13 cellular contexts compared by ENCODE assay signal in genomic region chr5:141841376-141841775, GRCh38. TPM values are rescaled to one million over a fixed set of nuclear protein-coding genes. Genes with fewer than 3 reads are reported as not detected.
DNase-seq lines count a peak whose midpoint lies in the region; ATAC-seq and TF ChIP-seq lines count a peak whose summit lies in the region.
"Had no signal": no experiment of that assay in that cellular context is flagged by ENCODE, and none has a peak within 500 bp of the region (broad histone marks: within the 10 kb centered on the region; RNA-seq: fewer than 3 reads in every experiment).

No MANE protein-coding gene starts in this region.

- ATAC-seq in stimulated activated naive B cell treated with anti-CD40 and anti-IgM and Interleukin-4, amounts not matched to agents 10 μg/mL and 1 μg/mL and 100 μg/mL, for 72 hours (replicated peaks), result no peak
- ATAC-seq: natural killer cell treated with Interleukin-12 subunit alpha and Interleukin-12 subunit beta and Interleukin-15 and Interleukin-18, amount 100 ng/mL, for 72 hours had no signal

- H3K27ac Mint-ChIP-seq in stimulated activated naive B cell treated with anti-CD40 and anti-IgM and Interleukin-4, amounts not matched to agents 10 μg/mL and 1 μg/mL and 100 μg/mL, for 72 hours, result no peak overlapping the region
- H3K27ac Mint-ChIP-seq: immature natural killer cell; natural killer cell treated with Interleukin-12 subunit alpha and Interleukin-12 subunit beta and Interleukin-15 and Interleukin-18, amount 100 ng/mL, for 72 hours had no signal

- peaks cover 18 to 27% of the 10 kb centered on the region in 2 donors for H3K4me1 Mint-ChIP-seq in stimulated activated naive B cell treated with anti-CD40 and anti-IgM and Interleukin-4, amounts not matched to agents 10 μg/mL and 1 μg/mL and 100 μg/mL, for 72 hours

- TF ChIP-seq CTCF in C4-2B (conservative IDR thresholded peaks at IDR 0.05) (no peak), parathyroid adenoma (IDR thresholded peaks at IDR 0.05) (no peak)

- H3K9ac ChIP-seq in parathyroid adenoma, result no peak overlapping the region

- intact Hi-C loops in posterior vena cava (cut with DNase I), result no loop called here

- H3K4me3 ChIP-seq in esophagus (ENCODE audit: low read depth in 1 of 2, low read length in 2 of 2), result no peak overlapping the region
- H3K4me3 ChIP-seq in parathyroid adenoma (ENCODE audit: low read depth, low read length), result no peak overlapping the region
- H3K4me3 ChIP-seq: MG63 had no signal

- H3K27me3 Mint-ChIP-seq in stimulated activated naive B cell treated with anti-CD40 and anti-IgM and Interleukin-4, amounts not matched to agents 10 μg/mL and 1 μg/mL and 100 μg/mL, for 72 hours, result peaks cover 28 to 49% of the 10 kb centered on the region in 2 donors

- no peaks in the 10 kb centered on the region for H3K9me3 Mint-ChIP-seq in stimulated activated naive B cell treated with anti-CD40 and anti-IgM and Interleukin-4, amounts not matched to agents 10 μg/mL and 1 μg/mL and 100 μg/mL, for 72 hours
- H3K9me3 Mint-ChIP-seq: immature natural killer cell; natural killer cell treated with Interleukin-12 subunit alpha and Interleukin-12 subunit beta and Interleukin-15 and Interleukin-18, amount 100 ng/mL, for 72 hours had no signal

- H3K27ac ChIP-seq in C4-2B, result peak overlapping the region; percentile 68
- H3K27ac ChIP-seq in esophagus (ENCODE audit: low read depth in 2 of 2, low read length in 1 of 2), result peak overlapping the region; percentile 14 to 15
- peak overlapping the region; percentile 74 for H3K27ac ChIP-seq in parathyroid adenoma

- no peak overlapping the region for H3K4me3 Mint-ChIP-seq in stimulated activated naive B cell treated with anti-CD40 and anti-IgM and Interleukin-4, amounts not matched to agents 10 μg/mL and 1 μg/mL and 100 μg/mL, for 72 hours
- H3K4me3 Mint-ChIP-seq: immature natural killer cell; natural killer cell treated with Interleukin-12 subunit alpha and Interleukin-12 subunit beta and Interleukin-15 and Interleukin-18, amount 100 ng/mL, for 72 hours had no signal

- no peaks in the 10 kb centered on the region for H3K36me3 Mint-ChIP-seq in stimulated activated naive B cell treated with anti-CD40 and anti-IgM and Interleukin-4, amounts not matched to agents 10 μg/mL and 1 μg/mL and 100 μg/mL, for 72 hours
- H3K36me3 Mint-ChIP-seq: natural killer cell treated with Interleukin-12 subunit alpha and Interleukin-12 subunit beta and Interleukin-15 and Interleukin-18, amount 100 ng/mL, for 72 hours had no signal

- peak overlapping the region; percentile 33 for H3K4me2 ChIP-seq in parathyroid adenoma (ENCODE audit: low read length)

- peaks cover 9 to 27% of the 10 kb centered on the region in 2 donors for H3K4me1 ChIP-seq in esophagus (ENCODE audit: control insufficient read depth in 2 of 2, insufficient read depth in 2 of 2, low read length in 1 of 2)
- H3K4me1 ChIP-seq in parathyroid adenoma, result peaks cover 39% of the 10 kb centered on the region

- H3K9me3 ChIP-seq in esophagus (ENCODE audit: control insufficient read depth in 2 of 2, insufficient read depth in 1 of 2, low read depth in 1 of 2, low read length in 1 of 2), result no peaks in the 10 kb centered on the region
- H3K9me3 ChIP-seq in parathyroid adenoma (ENCODE audit: control insufficient read depth, low read length), result no peaks in the 10 kb centered on the region
- H3K9me3 ChIP-seq: MG63 had no signal

- H3K36me3 ChIP-seq in esophagus (ENCODE audit: control insufficient read depth in 2 of 2, insufficient read depth in 2 of 2, low read length in 1 of 2) (no peaks in the 10 kb centered on the region), parathyroid adenoma (ENCODE audit: control insufficient read depth, insufficient read depth, low read length) (no peaks in the 10 kb centered on the region)
- H3K36me3 ChIP-seq: MG63 had no signal

- DNase-seq in NCI-H2029 treated with DMSO at 0.1 percent for 48 hours (lab: John Stamatoyannopoulos, UW) (peak; percentile 76), hippocampal formation (lab: John Stamatoyannopoulos, UW) (no peak), posterior vena cava (ENCODE audit: low spot score) (no peak)
- DNase-seq in activated CD8-positive, alpha-beta memory T cell treated with anti-CD3 and anti-CD28 coated beads for 24 hours, result no peak
- DNase-seq in stimulated activated naive B cell treated with anti-CD40 and anti-IgM and Interleukin-4, amounts not matched to agents 10 μg/mL and 1 μg/mL and 100 μg/mL, for 72 hours, result no peak
- DNase-seq: activated CD4-positive, alpha-beta T cell treated with anti-CD3 and anti-CD28 coated beads for 4 hours; immature natural killer cell; MG63; SW 1271 had no signal

- H2AFZ ChIP-seq in parathyroid adenoma, result peak overlapping the region; percentile 68

- no peaks in the 10 kb centered on the region for H3K27me3 ChIP-seq in esophagus (ENCODE audit: control insufficient read depth in 1 of 2, insufficient read depth in 2 of 2, low read length in 2 of 2)
- H3K27me3 ChIP-seq in parathyroid adenoma (ENCODE audit: control insufficient read depth, insufficient read depth, low read length), result no peaks in the 10 kb centered on the region
- H3K27me3 ChIP-seq: MG63 had no signal

- no peaks in the 10 kb centered on the region for H3K79me2 ChIP-seq in parathyroid adenoma

- 19 to 26% methylated on average over 8 of the region's 8 CpGs for WGBS in esophagus, 2 donors

RNA-seq across cellular contexts. Expression of gene PCDH1, which starts 36.8 kb away (rescaled TPM):
- polyA plus RNA-seq in esophagus, result 10 to 100 TPM; 36.4 to 42.6 TPM
- total RNA-seq in posterior vena cava, result 10 to 100 TPM; 30.2 to 36.7 TPM

Comparison
In these comparisons a context has a peak if more than half of its experiments do, and no peak if none do; other contexts are left out.
1. H3K27ac ChIP-seq: peak in every context shown above with its lines; median percentile 74 in parathyroid adenoma; 68 in C4-2B; 14 in esophagus.